Comparison of ENCODE assay signal across 2 cellular contexts in genomic region chr3:52456169-52456799, GRCh38.
TF ChIP-seq lines count a peak whose summit lies in the region.

No MANE protein-coding gene starts in this region.

TF ChIP-seq in GM12891, 5 proteins besides CTCF, POLR2A, EP300 and RAD21:
- TF ChIP-seq POLR2AphosphoS5 (IDR thresholded peaks at IDR 0.05; ENCODE audit: low read depth, low read length): no peak
- no peak for TF ChIP-seq POU2F2 (IDR thresholded peaks at IDR 0.05; ENCODE audit: low read depth, low read length)
- no peak for TF ChIP-seq TAF1 (IDR thresholded peaks at IDR 0.05; ENCODE audit: low read depth, low read length)
- TF ChIP-seq PAX5 (IDR thresholded peaks at IDR 0.05; ENCODE audit: insufficient read depth, low read length, severe bottlenecking): no peak
- TF ChIP-seq SPI1 (IDR thresholded peaks at IDR 0.05; ENCODE audit: low read depth, low read length): no peak
TF ChIP-seq in GM12891: peak in this region for 0.

TF ChIP-seq in endothelial cell of umbilical vein, 7 proteins besides CTCF, POLR2A, EP300 and RAD21:
- TF ChIP-seq FOS (IDR thresholded peaks at IDR 0.05; ENCODE audit: borderline replicate concordance, insufficient read depth, low read length): no peak
- TF ChIP-seq POLR2AphosphoS5 (IDR thresholded peaks at IDR 0.05; ENCODE audit: insufficient read depth, low read depth, low read length): peak; percentile 45
